10 cellular contexts compared by ENCODE assay signal in genomic region chr1:54326577-54327385, GRCh38.
DNase-seq lines count a peak whose midpoint lies in the region; FAIRE-seq and TF ChIP-seq lines count a peak whose summit lies in the region.
"Had no signal": no experiment of that assay in that cellular context is flagged by ENCODE, and none has a peak within 500 bp of the region (broad histone marks: within the 10 kb centered on the region; RNA-seq: fewer than 3 reads in every experiment).

No MANE protein-coding gene starts in this region.

- no peak overlapping the region for H3K23ac ChIP-seq in H9 (ENCODE audit: insufficient read length, low read depth, low read length)

- H3K56ac ChIP-seq in H9 (ENCODE audit: insufficient read length, low read depth, low read length) = no peak overlapping the region

- no peaks in the 10 kb centered on the region for H4K20me1 ChIP-seq in H9 (ENCODE audit: control insufficient read depth, insufficient read depth, insufficient read length)
- peaks cover 99% of the 10 kb centered on the region for H4K20me1 ChIP-seq in smooth muscle cell (ENCODE audit: low read depth)

- H3K79me2 ChIP-seq in H9 (ENCODE audit: insufficient read depth, low read length) (peaks cover 15% of the 10 kb centered on the region; the same call in 1 of the 2 replicates), smooth muscle cell (ENCODE audit: low read depth) (peaks cover 56% of the 10 kb centered on the region)

- no peak for FAIRE-seq in kidney (lab: Jason Lieb, UNC)
- FAIRE-seq in GM19239 (lab: Jason Lieb, UNC) = no peak

- no peaks in the 10 kb centered on the region for H3K27me3 Mint-ChIP-seq in H9 (ENCODE audit: low read depth)
- no peaks in the 10 kb centered on the region for H3K27me3 Mint-ChIP-seq in activated T-helper 1 cell treated with anti-CD3 and anti-CD28 coated beads, Interleukin-12 subunit alpha, Interleukin-12 subunit beta, Interleukin-2, Interleukin-4 antibody, amounts not matched to agents 30 ng/mL and 10 ng/mL and 1 ng/mL, durations not matched to agents 14 hours and 24 hours and 36 hours (ENCODE audit: insufficient read depth)
- H3K27me3 Mint-ChIP-seq: activated CD8-positive, alpha-beta T cell treated with anti-CD3 and anti-CD28 coated beads for 36 hours had no signal

- H3K18ac ChIP-seq in H9 (ENCODE audit: insufficient read length, low read depth, low read length) = no peak overlapping the region

- H3K4me1 ChIP-seq in H9 (ENCODE audit: insufficient read depth, low read length) (peaks cover 34% of the 10 kb centered on the region), kidney (ENCODE audit: control insufficient read depth in 1 of 2, insufficient read depth in 1 of 2, low read depth in 1 of 2, low read length in 2 of 2) (peaks cover 15 to 38% of the 10 kb centered on the region in 2 donors), smooth muscle cell (ENCODE audit: low read depth) (peaks cover 77% of the 10 kb centered on the region)

- intact Hi-C loops in activated T-helper 1 cell treated with anti-CD3 and anti-CD28 coated beads, Interleukin-12 subunit alpha, Interleukin-12 subunit beta, Interleukin-2, Interleukin-4 antibody, amounts not matched to agents 30 ng/mL and 10 ng/mL and 1 ng/mL, durations not matched to agents 14 hours and 24 hours and 36 hours (cut with micrococcal nuclease) = no loop called here
- intact Hi-C loops in kidney (cut with DNase I) = no loop called here

- H3K36me3 Mint-ChIP-seq in H9 (ENCODE audit: insufficient read depth in 1 of 3, low read depth in 3 of 3) = no peaks in the 10 kb centered on the region; a peak in 3 of 7 replicates
- peaks cover 4% of the 10 kb centered on the region for H3K36me3 Mint-ChIP-seq in activated T-helper 1 cell treated with anti-CD3 and anti-CD28 coated beads, Interleukin-12 subunit alpha, Interleukin-12 subunit beta, Interleukin-2, Interleukin-4 antibody, amounts not matched to agents 30 ng/mL and 10 ng/mL and 1 ng/mL, durations not matched to agents 14 hours and 24 hours and 36 hours (ENCODE audit: low read depth)

- no CpG with 5 or more reads among the region's 11 CpGs for WGBS in H9 (ENCODE audit: extremely low coverage, insufficient read length, low lambda C conversion rate)
- WGBS in smooth muscle cell (ENCODE audit: low lambda C conversion rate) = 38% methylated on average over 11 of the region's 11 CpGs

- H3K79me1 ChIP-seq in H9 (ENCODE audit: insufficient read depth, low read depth, low read length, poor library complexity, severe bottlenecking) = peaks cover 9% of the 10 kb centered on the region

- no peak overlapping the region for H2AK5ac ChIP-seq in H9 (ENCODE audit: insufficient read length, low read length)

- DNase-seq in H9 (no peak), kidney (no peak), smooth muscle cell (lab: John Stamatoyannopoulos, UW; ENCODE audit: unreplicated experiment) (no peak), HUDEP-2 (lab: John Stamatoyannopoulos, UW; ENCODE audit: unreplicated experiment in 76 of 76) (no peak), GM10266 (ENCODE audit: extremely low spot score) (no peak), GM19239 (ENCODE audit: insufficient read length, low spot score) (no peak), SW 1271 (lab: John Stamatoyannopoulos, UW) (no peak)
- no peak for DNase-seq in activated T-helper 1 cell treated with anti-CD3 and anti-CD28 coated beads, Interleukin-12 subunit alpha, Interleukin-12 subunit beta, Interleukin-2, Interleukin-4 antibody, amounts not matched to agents 30 ng/mL and 10 ng/mL and 1 ng/mL, durations not matched to agents 14 hours and 24 hours and 36 hours (ENCODE audit: low spot score)
- DNase-seq: activated CD8-positive, alpha-beta T cell treated with anti-CD3 and anti-CD28 coated beads for 36 hours; SHP77 had no signal

- peak overlapping the region in 2 of 3 experiments; percentile 41 to 94; a peak in 3 of 7 replicates for H3K27ac Mint-ChIP-seq in H9
- H3K27ac Mint-ChIP-seq in activated T-helper 1 cell treated with anti-CD3 and anti-CD28 coated beads, Interleukin-12 subunit alpha, Interleukin-12 subunit beta, Interleukin-2, Interleukin-4 antibody, amounts not matched to agents 30 ng/mL and 10 ng/mL and 1 ng/mL, durations not matched to agents 14 hours and 24 hours and 36 hours = peak overlapping the region; percentile 3
- H3K27ac Mint-ChIP-seq: activated CD8-positive, alpha-beta T cell treated with anti-CD3 and anti-CD28 coated beads for 36 hours had no signal

- no peak overlapping the region for H3T11ph ChIP-seq in H9 (ENCODE audit: low read length)

- no peaks in the 10 kb centered on the region for H3K9me3 Mint-ChIP-seq in H9
- H3K9me3 Mint-ChIP-seq in activated T-helper 1 cell treated with anti-CD3 and anti-CD28 coated beads, Interleukin-12 subunit alpha, Interleukin-12 subunit beta, Interleukin-2, Interleukin-4 antibody, amounts not matched to agents 30 ng/mL and 10 ng/mL and 1 ng/mL, durations not matched to agents 14 hours and 24 hours and 36 hours = no peaks in the 10 kb centered on the region
- H3K9me3 Mint-ChIP-seq: activated CD8-positive, alpha-beta T cell treated with anti-CD3 and anti-CD28 coated beads for 36 hours had no signal

- no peak overlapping the region for H2BK20ac ChIP-seq in H9 (ENCODE audit: low read depth, low read length, poor library complexity, severe bottlenecking)

- H3K14ac ChIP-seq in H9 (ENCODE audit: insufficient read depth, low read length) = no peak overlapping the region

- H3K4ac ChIP-seq in H9 (ENCODE audit: low read depth, low read length) = no peak overlapping the region

- H3K4me1 Mint-ChIP-seq in H9 = peaks cover 98 to 100% of the 10 kb centered on the region in 2 experiments
- H3K4me1 Mint-ChIP-seq in activated T-helper 1 cell treated with anti-CD3 and anti-CD28 coated beads, Interleukin-12 subunit alpha, Interleukin-12 subunit beta, Interleukin-2, Interleukin-4 antibody, amounts not matched to agents 30 ng/mL and 10 ng/mL and 1 ng/mL, durations not matched to agents 14 hours and 24 hours and 36 hours (ENCODE audit: low read depth) = peaks cover 20% of the 10 kb centered on the region

- no peak overlapping the region for H2AFZ ChIP-seq in H9 (ENCODE audit: low read length)
- H2AFZ ChIP-seq in smooth muscle cell (ENCODE audit: low read depth) = no peak overlapping the region

- TF ChIP-seq CTCF in H9 (conservative IDR thresholded peaks at IDR 0.05) (no peak), kidney (IDR thresholded peaks at IDR 0.05; ENCODE audit: borderline replicate concordance, extremely low read depth, insufficient read depth) (no peak), smooth muscle cell (IDR thresholded peaks at IDR 0.05; ENCODE audit: borderline replicate concordance, insufficient read depth, poor library complexity, severe bottlenecking) (no peak), GM10266 (IDR thresholded peaks at IDR 0.05; ENCODE audit: control insufficient read depth, insufficient read depth, low read depth, missing control alignments) (no peak)

- H3K23me2 ChIP-seq in H9 (ENCODE audit: insufficient read length, low read depth, low read length, poor library complexity, severe bottlenecking) = no peaks in the 10 kb centered on the region

- no peak overlapping the region for H2BK120ac ChIP-seq in H9 (ENCODE audit: low read depth, low read length, poor library complexity, severe bottlenecking)

- H3K4me2 ChIP-seq in H9 (ENCODE audit: insufficient read depth, insufficient read length, low read length) (no peak overlapping the region), smooth muscle cell (peak overlapping the region; percentile 70)

- H3K9ac ChIP-seq in H9 (ENCODE audit: extremely low read depth, insufficient read length, low read length) = no peak overlapping the region
- no peak overlapping the region for H3K9ac ChIP-seq in kidney (ENCODE audit: low read length in 2 of 2)
- H3K9ac ChIP-seq in smooth muscle cell (ENCODE audit: low read depth) = peak overlapping the region; percentile 22

- peaks cover 15% of the 10 kb centered on the region for H3F3A ChIP-seq in smooth muscle cell (ENCODE audit: low read depth)

- H4K5ac ChIP-seq in H9 (ENCODE audit: insufficient read length, low read depth, low read length) = no peak overlapping the region

- H3K9me3 ChIP-seq in H9 (ENCODE audit: control insufficient read depth, low read depth, low read length) (no peaks in the 10 kb centered on the region), kidney (ENCODE audit: control insufficient read depth in 1 of 2, low read length in 2 of 2) (no peaks in the 10 kb centered on the region), smooth muscle cell (replicated peaks; ENCODE audit: low read depth) (no peaks in the 10 kb centered on the region)

- no peak overlapping the region for H4K91ac ChIP-seq in H9 (ENCODE audit: insufficient read length, low read depth, low read length)

- no peak overlapping the region for H2BK5ac ChIP-seq in H9 (ENCODE audit: insufficient read length, low read length)

- no peak overlapping the region for H3K4me3 ChIP-seq in kidney (ENCODE audit: low read length in 2 of 2)
- no peak overlapping the region for H3K4me3 ChIP-seq in smooth muscle cell

- H3K4me3 Mint-ChIP-seq in H9 = peak overlapping the region in 1 of 2 experiments; percentile 39; a peak in 3 of 5 replicates
- H3K4me3 Mint-ChIP-seq in activated T-helper 1 cell treated with anti-CD3 and anti-CD28 coated beads, Interleukin-12 subunit alpha, Interleukin-12 subunit beta, Interleukin-2, Interleukin-4 antibody, amounts not matched to agents 30 ng/mL and 10 ng/mL and 1 ng/mL, durations not matched to agents 14 hours and 24 hours and 36 hours = no peak overlapping the region
- H3K4me3 Mint-ChIP-seq: activated CD8-positive, alpha-beta T cell treated with anti-CD3 and anti-CD28 coated beads for 36 hours had no signal

- H3K27ac ChIP-seq in H9 (ENCODE audit: insufficient read length, low read depth, low read length) (no peak overlapping the region), kidney (ENCODE audit: low read depth in 2 of 2, low read length in 2 of 2) (peak overlapping the region; percentile 40 to 51), smooth muscle cell (ENCODE audit: low read depth) (peak overlapping the region; percentile 57)

- no peak overlapping the region for H4K8ac ChIP-seq in H9 (replicated peaks; ENCODE audit: insufficient read length, low read depth, low read length)

- H3K36me3 ChIP-seq in kidney (ENCODE audit: control insufficient read depth in 1 of 2, insufficient read depth in 2 of 2, low read length in 2 of 2) = no peaks in the 10 kb centered on the region
- H3K36me3 ChIP-seq in smooth muscle cell (ENCODE audit: low read depth) = no peaks in the 10 kb centered on the region

- no peak overlapping the region for H2BK15ac ChIP-seq in H9 (ENCODE audit: low read depth, low read length)

- no peak overlapping the region for H2BK12ac ChIP-seq in H9 (ENCODE audit: insufficient read length, low read depth, low read length)

- H3K27me3 ChIP-seq in H9 (ENCODE audit: insufficient read depth, low read length) (no peaks in the 10 kb centered on the region), smooth muscle cell (ENCODE audit: low read depth) (no peaks in the 10 kb centered on the region)
